ENCODE assay signal across 26 cellular contexts in the genomic region with DNA sequence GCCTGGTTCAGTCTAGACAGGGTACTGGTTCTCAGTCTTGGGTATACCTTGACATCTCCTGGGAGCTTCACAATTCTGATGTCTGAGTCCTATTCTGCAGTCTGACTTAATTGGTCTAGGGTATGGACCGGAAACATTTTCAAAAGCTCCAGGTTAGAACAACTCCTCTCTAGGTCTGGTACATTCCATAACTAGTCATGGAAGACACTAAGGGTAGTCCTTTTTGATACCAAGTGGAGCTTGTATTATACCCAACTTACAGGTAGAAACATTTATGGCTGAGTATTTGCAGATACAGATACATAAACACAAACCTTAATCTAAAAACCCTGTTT. TPM values are rescaled to one million over a fixed set of nuclear protein-coding genes. Genes with fewer than 3 reads are reported as not detected.
DNase-seq lines count a peak whose midpoint lies in the region; ATAC-seq, FAIRE-seq and TF ChIP-seq lines count a peak whose summit lies in the region.
"Had no signal": no experiment of that assay in that cellular context is flagged by ENCODE, and none has a peak within 500 bp of the region (broad histone marks: within the 10 kb centered on the region; RNA-seq: fewer than 3 reads in every experiment).

No MANE protein-coding gene starts in this region.

- H3K27ac ChIP-seq in Karpas-422 (ENCODE audit: low read length) = no peak overlapping the region
- H3K27ac ChIP-seq in endothelial cell of umbilical vein (ENCODE audit: insufficient read depth, low read depth, low read length) = no peak overlapping the region
- no peak overlapping the region; the same call in 1 of the 2 replicates for H3K27ac ChIP-seq in WERI-Rb-1
- H3K27ac ChIP-seq: tibial artery had no signal

- ATAC-seq in activated naive CD4-positive, alpha-beta T cell treated with anti-CD3 and anti-CD28 coated beads, Interleukin-2, amount 50 U/mL, for 72 hours = no peak
- ATAC-seq in GM21515 (IDR thresholded peaks at IDR 0.05; ENCODE audit: unreplicated experiment) = no peak
- ATAC-seq: left colon had no signal

- no TSS peak for BruUV-seq in endothelial cell of umbilical vein (replicated peaks; lab: Mats Ljungman, UMichigan)

- H3K4me1 ChIP-seq in Karpas-422 (ENCODE audit: low read length) = peaks cover 22% of the 10 kb centered on the region
- H3K4me1 ChIP-seq in endothelial cell of umbilical vein (ENCODE audit: control insufficient read depth, extremely low read depth, insufficient read depth, low read length) = peaks cover 19% of the 10 kb centered on the region

- peaks cover 43% of the 10 kb centered on the region for H3K36me3 Mint-ChIP-seq in activated naive CD4-positive, alpha-beta T cell treated with anti-CD3 and anti-CD28 coated beads, Interleukin-2, amount 50 U/mL, for 24 hours
- H3K36me3 Mint-ChIP-seq in activated naive CD4-positive, alpha-beta T cell treated with anti-CD3 and anti-CD28 coated beads, Interleukin-2, amount 50 U/mL, for 72 hours = peaks cover 44 to 51% of the 10 kb centered on the region in 2 donors

- H3K9ac ChIP-seq in Karpas-422 (ENCODE audit: low read length) (no peak overlapping the region), endothelial cell of umbilical vein (replicated peaks; ENCODE audit: extremely low read depth, insufficient read depth, low read length) (no peak overlapping the region)

- H2AFZ ChIP-seq in Karpas-422 (ENCODE audit: low read length) = no peak overlapping the region
- no peak overlapping the region for H2AFZ ChIP-seq in endothelial cell of umbilical vein (ENCODE audit: low read depth, low read length)

- peaks cover 28% of the 10 kb centered on the region for H3K4me1 Mint-ChIP-seq in activated naive CD4-positive, alpha-beta T cell treated with anti-CD3 and anti-CD28 coated beads, Interleukin-2, amount 50 U/mL, for 24 hours

- H3K79me2 ChIP-seq in Karpas-422 (ENCODE audit: low read length) = peaks cover 29% of the 10 kb centered on the region
- peaks cover 42% of the 10 kb centered on the region for H3K79me2 ChIP-seq in endothelial cell of umbilical vein (ENCODE audit: control insufficient read depth, insufficient read depth, low read length)

- TF ChIP-seq CTCF in endothelial cell of umbilical vein (IDR thresholded peaks at IDR 0.05; ENCODE audit: extremely low read depth in 1 of 2, insufficient read depth in 1 of 2, low read depth in 1 of 2, low read length in 2 of 2) (no peak), WERI-Rb-1 (IDR thresholded peaks at IDR 0.05; ENCODE audit: low read depth, low read length) (no peak)

- H3K36me3 ChIP-seq in Karpas-422 (ENCODE audit: insufficient read depth, low read length) (peaks cover 44% of the 10 kb centered on the region), endothelial cell of umbilical vein (ENCODE audit: control insufficient read depth in 2 of 2, extremely low read depth in 1 of 2, insufficient read depth in 2 of 2, low read length in 2 of 2) (peaks cover 24 to 29% of the 10 kb centered on the region in 2 experiments), WERI-Rb-1 (peaks cover 75% of the 10 kb centered on the region)

- H3K9me3 Mint-ChIP-seq in activated naive CD4-positive, alpha-beta T cell treated with anti-CD3 and anti-CD28 coated beads, Interleukin-2, amount 50 U/mL, for 24 hours = no peaks in the 10 kb centered on the region
- H3K9me3 Mint-ChIP-seq in activated naive CD4-positive, alpha-beta T cell treated with anti-CD3 and anti-CD28 coated beads, Interleukin-2, amount 50 U/mL, for 72 hours = no peaks in the 10 kb centered on the region
- H3K9me3 Mint-ChIP-seq: activated CD4-positive, alpha-beta memory T cell treated with anti-CD3 and anti-CD28 coated beads, Interleukin-2, amount 10 ng/mL, durations not matched to agents 7 days and 5 days; activated naive CD8-positive, alpha-beta T cell treated with anti-CD3 and anti-CD28 coated beads, Interleukin-2, amount 10 ng/mL, durations not matched to agents 7 days and 5 days; CD4-positive, alpha-beta T cell; nephron; T-helper 2 cell treated with Interferon-gamma antibody and Interleukin-4, amounts not matched to agents 5 μg/mL and 100 μg/mL, for 36 hours had no signal

- no peak for FAIRE-seq in endothelial cell of umbilical vein (lab: Jason Lieb, UNC)
- FAIRE-seq: GM18507, GM19239 had no signal

- no peak overlapping the region for H3K4me2 ChIP-seq in Karpas-422 (ENCODE audit: low read depth, low read length, poor library complexity, severe bottlenecking)
- no peak overlapping the region for H3K4me2 ChIP-seq in endothelial cell of umbilical vein (ENCODE audit: insufficient read depth, low read length)

- CTCF ChIA-PET in endothelial cell of umbilical vein (lab: Charles Lee) = interaction anchor here (0.7 to 1.2 kb wide), 2 partner anchors 19 kb away, joined by 3 to 4 read pairs; no protein-coding TSS in a partner anchor

- no peaks in the 10 kb centered on the region for H3K9me1 ChIP-seq in endothelial cell of umbilical vein (replicated peaks; ENCODE audit: control insufficient read depth, extremely low read depth, insufficient read depth, low read length)

- H3K27me3 Mint-ChIP-seq in activated naive CD4-positive, alpha-beta T cell treated with anti-CD3 and anti-CD28 coated beads, Interleukin-2, amount 50 U/mL, for 24 hours = no peaks in the 10 kb centered on the region
- H3K27me3 Mint-ChIP-seq: activated CD4-positive, alpha-beta memory T cell treated with anti-CD3 and anti-CD28 coated beads, Interleukin-2, amount 10 ng/mL, durations not matched to agents 7 days and 5 days; activated naive CD8-positive, alpha-beta T cell treated with anti-CD3 and anti-CD28 coated beads, Interleukin-2, amount 10 ng/mL, durations not matched to agents 7 days and 5 days; CD4-positive, alpha-beta T cell had no signal

- H3K4me3 Mint-ChIP-seq in activated naive CD4-positive, alpha-beta T cell treated with anti-CD3 and anti-CD28 coated beads, Interleukin-2, amount 50 U/mL, for 24 hours = peak overlapping the region; percentile 66
- H3K4me3 Mint-ChIP-seq: activated CD4-positive, alpha-beta memory T cell treated with anti-CD3 and anti-CD28 coated beads, Interleukin-2, amount 10 ng/mL, durations not matched to agents 7 days and 5 days; activated naive CD8-positive, alpha-beta T cell treated with anti-CD3 and anti-CD28 coated beads, Interleukin-2, amount 10 ng/mL, durations not matched to agents 7 days and 5 days; CD4-positive, alpha-beta T cell; H9; T-helper 2 cell treated with Interferon-gamma antibody and Interleukin-4, amounts not matched to agents 5 μg/mL and 100 μg/mL, for 36 hours had no signal

- peak; percentile 8 for TF ChIP-seq POLR2A in endothelial cell of umbilical vein (IDR thresholded peaks at IDR 0.05; ENCODE audit: low read depth, low read length)

- H3K9me2 ChIP-seq in Karpas-422 (replicated peaks; ENCODE audit: insufficient read depth, low read length) = no peaks in the 10 kb centered on the region

- dilution Hi-C loops in endothelial cell of umbilical vein (cut with MboI; ENCODE audit: extremely low pct_ligation_motif_present, low sequenced_read_pairs) = no loop called here

- H3K27me3 ChIP-seq in Karpas-422 (ENCODE audit: low read length) (no peaks in the 10 kb centered on the region), endothelial cell of umbilical vein (ENCODE audit: control insufficient read depth in 2 of 2, insufficient read depth in 2 of 2, low read length in 2 of 2) (no peaks in the 10 kb centered on the region), WERI-Rb-1 (ENCODE audit: insufficient read depth, low read depth, severe bottlenecking) (no peaks in the 10 kb centered on the region)
- H3K27me3 ChIP-seq: tibial artery had no signal

- intact Hi-C loops in endothelial cell of umbilical vein (cut with micrococcal nuclease) = no loop called here

- H3K4me3 ChIP-seq in Karpas-422 (ENCODE audit: low read length) = no peak overlapping the region
- H3K4me3 ChIP-seq in endothelial cell of umbilical vein (replicated peaks in 1 of 3; ENCODE audit: insufficient read depth in 1 of 3, low read depth in 1 of 3, low read length in 3 of 3) = no peak overlapping the region
- H3K4me3 ChIP-seq in WERI-Rb-1 (ENCODE audit: low read depth, low read length) = no peak overlapping the region
- H3K4me3 ChIP-seq: tibial artery had no signal

- H3K27ac Mint-ChIP-seq in activated naive CD4-positive, alpha-beta T cell treated with anti-CD3 and anti-CD28 coated beads, Interleukin-2, amount 50 U/mL, for 24 hours = no peak overlapping the region
- no peak overlapping the region for H3K27ac Mint-ChIP-seq in activated naive CD4-positive, alpha-beta T cell treated with anti-CD3 and anti-CD28 coated beads, Interleukin-2, amount 50 U/mL, for 72 hours
- H3K27ac Mint-ChIP-seq: activated CD4-positive, alpha-beta memory T cell treated with anti-CD3 and anti-CD28 coated beads, Interleukin-2, amount 10 ng/mL, durations not matched to agents 7 days and 5 days; activated naive CD8-positive, alpha-beta T cell treated with anti-CD3 and anti-CD28 coated beads, Interleukin-2, amount 10 ng/mL, durations not matched to agents 7 days and 5 days; CD4-positive, alpha-beta T cell; nephron; T-helper 2 cell treated with Interferon-gamma antibody and Interleukin-4, amounts not matched to agents 5 μg/mL and 100 μg/mL, for 36 hours had no signal

- H3K9me3 ChIP-seq in Karpas-422 (ENCODE audit: low read length) = no peaks in the 10 kb centered on the region
- no peaks in the 10 kb centered on the region for H3K9me3 ChIP-seq in endothelial cell of umbilical vein (replicated peaks; ENCODE audit: control insufficient read depth, insufficient read depth, low read length)
- H3K9me3 ChIP-seq in WERI-Rb-1 (ENCODE audit: severe bottlenecking) = no peaks in the 10 kb centered on the region
- H3K9me3 ChIP-seq: tibial artery had no signal

- POLR2A ChIA-PET in endothelial cell of umbilical vein (lab: Charles Lee) = interaction anchor here (0.9 kb wide), 1 partner anchor 73 kb away, joined by 3 read pairs; no protein-coding TSS in a partner anchor

- H4K20me1 ChIP-seq in Karpas-422 (ENCODE audit: insufficient read depth, low read depth, low read length) = peaks cover 40% of the 10 kb centered on the region
- H4K20me1 ChIP-seq in endothelial cell of umbilical vein (replicated peaks; ENCODE audit: control insufficient read depth, extremely low read depth, insufficient read depth, low read length) = peaks cover 4% of the 10 kb centered on the region

- no peak for DNase-seq in activated naive CD4-positive, alpha-beta T cell treated with anti-CD3 and anti-CD28 coated beads, Interleukin-2, amount 50 U/mL, for 72 hours (ENCODE audit: low spot score in 2 of 2)
- DNase-seq in Karpas-422 (peak; percentile 60), endothelial cell of umbilical vein (ENCODE audit: low read depth, low spot score) (no peak), WERI-Rb-1 (no peak)
- DNase-seq: activated CD4-positive, alpha-beta memory T cell treated with anti-CD3 and anti-CD28 coated beads, Interleukin-2, amount 10 ng/mL, durations not matched to agents 7 days and 5 days; activated naive CD8-positive, alpha-beta T cell treated with anti-CD3 and anti-CD28 coated beads, Interleukin-2, amount 10 ng/mL, durations not matched to agents 7 days and 5 days; CD4-positive, alpha-beta T cell; central memory CD4-positive, alpha-beta T cell; cortex of kidney; effector memory CD4-positive, alpha-beta T cell; H9; hypothalamus; left colon; NCI-H1048; NCI-H2107; NCI-H345; NCI-H69; Right ventricle myocardium superior; stimulated activated CD4-positive, alpha-beta T cell treated with anti-CD3 and anti-CD28 coated beads, Interleukin-4, amount 100 ng/mL, for 24 hours; tibial artery had no signal

RNA-seq across cellular contexts. Expression of a gene that starts 5.0 kb away (rescaled TPM):
- total RNA-seq in activated naive CD4-positive, alpha-beta T cell treated with anti-CD3 and anti-CD28 coated beads, Interleukin-2, amount 50 U/mL, for 72 hours = 1,000 to 10,000 TPM; 1,602 to 2,658 TPM
- total RNA-seq in Karpas-422 (2014; rRNA removed; shearing (Covaris generic); ENCODE audit: low replicate concordance) = 2,394 and 2,712 TPM in 2 replicates
- 1,270 and 1,292 TPM in 2 replicates for total RNA-seq in endothelial cell of umbilical vein
- 1,232 and 1,847 TPM in 2 replicates for polyA plus RNA-seq in endothelial cell of umbilical vein
- polyA plus RNA-seq in endothelial cell of umbilical vein (2011; cell fraction: cytosol; rRNA removed) = 2,575 and 3,174 TPM in 2 replicates
- 730 and 736 TPM in 2 replicates for polyA plus RNA-seq in endothelial cell of umbilical vein (2011; cell fraction: nucleus; rRNA removed)
- 2,834 and 3,213 TPM in 2 replicates for polyA plus RNA-seq in endothelial cell of umbilical vein (2012)
- polyA minus RNA-seq in endothelial cell of umbilical vein = 432 and 546 TPM in 2 replicates
- 658 TPM for polyA minus RNA-seq in endothelial cell of umbilical vein (2011; cell fraction: cytosol; rRNA and poly(A)+ RNA removed)
- 81.9 and 97.6 TPM in 2 replicates for polyA minus RNA-seq in endothelial cell of umbilical vein (2011; cell fraction: nucleus; rRNA and poly(A)+ RNA removed)

RNA-seq across cellular contexts. Expression of a gene that starts 21.3 kb away (rescaled TPM):
- 100 to 1,000 TPM; 141 to 185 TPM for total RNA-seq in activated naive CD4-positive, alpha-beta T cell treated with anti-CD3 and anti-CD28 coated beads, Interleukin-2, amount 50 U/mL, for 72 hours
- 59.3 and 85.0 TPM in 2 replicates for total RNA-seq in Karpas-422 (2014; rRNA removed; shearing (Covaris generic); ENCODE audit: low replicate concordance)
- 231 and 242 TPM in 2 replicates for total RNA-seq in endothelial cell of umbilical vein
- 214 and 247 TPM in 2 replicates for polyA plus RNA-seq in endothelial cell of umbilical vein
- polyA plus RNA-seq in endothelial cell of umbilical vein (2011; cell fraction: cytosol; rRNA removed) = 148 and 183 TPM in 2 replicates
- 122 and 137 TPM in 2 replicates for polyA plus RNA-seq in endothelial cell of umbilical vein (2011; cell fraction: nucleus; rRNA removed)
- polyA plus RNA-seq in endothelial cell of umbilical vein (2012) = 177 and 200 TPM in 2 replicates
- 232 and 233 TPM in 2 replicates for polyA minus RNA-seq in endothelial cell of umbilical vein
- polyA minus RNA-seq in endothelial cell of umbilical vein (2011; cell fraction: cytosol; rRNA and poly(A)+ RNA removed) = 92.4 TPM
- 61.7 and 87.6 TPM in 2 replicates for polyA minus RNA-seq in endothelial cell of umbilical vein (2011; cell fraction: nucleus; rRNA and poly(A)+ RNA removed)

RNA-seq across cellular contexts. Expression of a gene that starts 23.4 kb away (rescaled TPM):
- 10 to 100 TPM; 19.2 to 41.9 TPM for total RNA-seq in activated naive CD4-positive, alpha-beta T cell treated with anti-CD3 and anti-CD28 coated beads, Interleukin-2, amount 50 U/mL, for 72 hours
- 11.8 and 12.7 TPM in 2 replicates for total RNA-seq in Karpas-422 (2014; rRNA removed; shearing (Covaris generic); ENCODE audit: low replicate concordance)
- total RNA-seq in endothelial cell of umbilical vein = 19.7 and 20.0 TPM in 2 replicates
- polyA plus RNA-seq in endothelial cell of umbilical vein = 12.4 and 13.8 TPM in 2 replicates
- polyA plus RNA-seq in endothelial cell of umbilical vein (2011; cell fraction: cytosol; rRNA removed) = 12.6 and 15.4 TPM in 2 replicates
- 71.1 and 86.4 TPM in 2 replicates for polyA plus RNA-seq in endothelial cell of umbilical vein (2011; cell fraction: nucleus; rRNA removed)
- 18.1 and 20.3 TPM in 2 replicates for polyA plus RNA-seq in endothelial cell of umbilical vein (2012)
- polyA minus RNA-seq in endothelial cell of umbilical vein = 14.3 and 14.8 TPM in 2 replicates
- 3.8 TPM for polyA minus RNA-seq in endothelial cell of umbilical vein (2011; cell fraction: cytosol; rRNA and poly(A)+ RNA removed)
- polyA minus RNA-seq in endothelial cell of umbilical vein (2011; cell fraction: nucleus; rRNA and poly(A)+ RNA removed) = 13.2 and 19.7 TPM in 2 replicates

RNA-seq across cellular contexts. Expression of a gene that starts 49.2 kb away (rescaled TPM):
- 10 to 100 TPM; 38.4 to 45.5 TPM for total RNA-seq in activated naive CD4-positive, alpha-beta T cell treated with anti-CD3 and anti-CD28 coated beads, Interleukin-2, amount 50 U/mL, for 72 hours
- total RNA-seq in Karpas-422 (2014; rRNA removed; shearing (Covaris generic); ENCODE audit: low replicate concordance) = 32.0 and 42.7 TPM in 2 replicates
- 48.1 and 48.8 TPM in 2 replicates for total RNA-seq in endothelial cell of umbilical vein
- polyA plus RNA-seq in endothelial cell of umbilical vein = 22.4 and 23.1 TPM in 2 replicates
- polyA plus RNA-seq in endothelial cell of umbilical vein (2011; cell fraction: cytosol; rRNA removed) = 26.9 and 32.2 TPM in 2 replicates
- 60.7 and 65.1 TPM in 2 replicates for polyA plus RNA-seq in endothelial cell of umbilical vein (2011; cell fraction: nucleus; rRNA removed)
- polyA plus RNA-seq in endothelial cell of umbilical vein (2012) = 30.9 and 31.5 TPM in 2 replicates
- polyA minus RNA-seq in endothelial cell of umbilical vein = 68.7 and 71.3 TPM in 2 replicates
- polyA minus RNA-seq in endothelial cell of umbilical vein (2011; cell fraction: cytosol; rRNA and poly(A)+ RNA removed) = 19.7 TPM
- polyA minus RNA-seq in endothelial cell of umbilical vein (2011; cell fraction: nucleus; rRNA and poly(A)+ RNA removed) = 13.5 and 16.2 TPM in 2 replicates
